21 cellular contexts compared by ENCODE assay signal in genomic region chr16:11023640-11024039, GRCh38.
DNase-seq lines count a peak whose midpoint lies in the region; ATAC-seq and TF ChIP-seq lines count a peak whose summit lies in the region.
"Had no signal": no experiment of that assay in that cellular context is flagged by ENCODE, and none has a peak within 500 bp of the region (broad histone marks: within the 10 kb centered on the region; RNA-seq: fewer than 3 reads in every experiment).

No MANE protein-coding gene starts in this region.

- H3F3A ChIP-seq in PC-9 (ENCODE audit: insufficient read depth, low read depth), result no peaks in the 10 kb centered on the region

- peak overlapping the region; percentile 76 for H3K27ac Mint-ChIP-seq in activated T-cell treated with anti-CD3 and anti-CD28 coated beads, Interleukin-2, amount 50 U/mL, for 72 hours
- H3K27ac Mint-ChIP-seq in stimulated activated naive CD8-positive, alpha-beta T cell treated with anti-CD3 and anti-CD28 coated beads, Interleukin-15, Interleukin-2, amounts not matched to agents 100 ng/mL and 50 ng/mL, for 24 hours, result peak overlapping the region; percentile 84
- no peak overlapping the region for H3K27ac Mint-ChIP-seq in stimulated activated naive CD8-positive, alpha-beta T cell treated with anti-CD3 and anti-CD28 coated beads, Interleukin-15, amount 100 ng/mL, for 72 hours
- peak overlapping the region; percentile 76 for H3K27ac Mint-ChIP-seq in stimulated activated naive B cell treated with anti-CD40 and anti-IgM and Interleukin-4, amounts not matched to agents 10 μg/mL and 1 μg/mL and 100 μg/mL, for 72 hours

- TF ChIP-seq CTCF in foreskin keratinocyte (conservative IDR thresholded peaks at IDR 0.05) (no peak), PC-9 (conservative IDR thresholded peaks at IDR 0.05) (no peak)

- H3K9me3 ChIP-seq in PC-9 (ENCODE audit: insufficient read depth, low read depth), result no peaks in the 10 kb centered on the region; the same call in 1 of the 2 replicates

- intact Hi-C loops in PC-9 (cut with micrococcal nuclease; ENCODE audit: unreplicated experiment), result no loop called here

- no peaks in the 10 kb centered on the region for H3K27me3 Mint-ChIP-seq in activated T-cell treated with anti-CD3 and anti-CD28 coated beads, Interleukin-2, amount 50 U/mL, for 72 hours (ENCODE audit: low read depth)
- no peaks in the 10 kb centered on the region for H3K27me3 Mint-ChIP-seq in stimulated activated naive CD8-positive, alpha-beta T cell treated with anti-CD3 and anti-CD28 coated beads, Interleukin-15, Interleukin-2, amounts not matched to agents 100 ng/mL and 50 ng/mL, for 24 hours
- no peaks in the 10 kb centered on the region for H3K27me3 Mint-ChIP-seq in stimulated activated naive CD8-positive, alpha-beta T cell treated with anti-CD3 and anti-CD28 coated beads, Interleukin-15, amount 100 ng/mL, for 72 hours
- no peaks in the 10 kb centered on the region for H3K27me3 Mint-ChIP-seq in stimulated activated naive B cell treated with anti-CD40 and anti-IgM and Interleukin-4, amounts not matched to agents 10 μg/mL and 1 μg/mL and 100 μg/mL, for 72 hours
- H3K27me3 Mint-ChIP-seq: CD4-positive, CD25-positive, alpha-beta regulatory T cell had no signal

- H4K20me1 ChIP-seq in PC-9 (ENCODE audit: insufficient read depth), result no peaks in the 10 kb centered on the region
- H4K20me1 ChIP-seq: BLaER1 had no signal

- H3K9me3 Mint-ChIP-seq in activated T-cell treated with anti-CD3 and anti-CD28 coated beads, Interleukin-2, amount 50 U/mL, for 72 hours, result peaks cover 5 to 17% of the 10 kb centered on the region in 2 donors
- peaks cover 16% of the 10 kb centered on the region for H3K9me3 Mint-ChIP-seq in stimulated activated naive CD8-positive, alpha-beta T cell treated with anti-CD3 and anti-CD28 coated beads, Interleukin-15, Interleukin-2, amounts not matched to agents 100 ng/mL and 50 ng/mL, for 24 hours
- H3K9me3 Mint-ChIP-seq in stimulated activated naive CD8-positive, alpha-beta T cell treated with anti-CD3 and anti-CD28 coated beads, Interleukin-15, amount 100 ng/mL, for 72 hours, result peaks cover 9 to 25% of the 10 kb centered on the region in 2 donors
- H3K9me3 Mint-ChIP-seq in stimulated activated naive B cell treated with anti-CD40 and anti-IgM and Interleukin-4, amounts not matched to agents 10 μg/mL and 1 μg/mL and 100 μg/mL, for 72 hours, result peaks cover 17 to 18% of the 10 kb centered on the region in 2 donors

- no peak for DNase-seq in activated T-cell treated with anti-CD3 and anti-CD28 coated beads, Interleukin-2, amount 50 U/mL, for 72 hours
- DNase-seq in activated T-cell treated with anti-CD3 and anti-CD28 coated beads for 4 hours (no peak), foreskin keratinocyte (no peak), PC-9 (no peak)
- DNase-seq in stimulated activated naive CD8-positive, alpha-beta T cell treated with anti-CD3 and anti-CD28 coated beads, Interleukin-15, amount 100 ng/mL, for 72 hours, result no peak
- DNase-seq in stimulated activated naive B cell treated with anti-CD40 and anti-IgM and Interleukin-4, amounts not matched to agents 10 μg/mL and 1 μg/mL and 100 μg/mL, for 72 hours, result no peak
- DNase-seq: CD4-positive, CD25-positive, alpha-beta regulatory T cell; DMS53; MV-4-11; NCI-H1105; NCI-H1436 treated with DMSO at 0.1 percent for 48 hours; NCI-H187 treated with DMSO at 0.1 percent for 48 hours; NCI-H446; NCI-H526; NCI-H82; SHP77 treated with DMSO at 0.1 percent for 48 hours had no signal

- H3K4me1 Mint-ChIP-seq in activated T-cell treated with anti-CD3 and anti-CD28 coated beads, Interleukin-2, amount 50 U/mL, for 72 hours (ENCODE audit: low read depth), result peaks cover 41% of the 10 kb centered on the region
- peaks cover 39% of the 10 kb centered on the region for H3K4me1 Mint-ChIP-seq in stimulated activated naive CD8-positive, alpha-beta T cell treated with anti-CD3 and anti-CD28 coated beads, Interleukin-15, Interleukin-2, amounts not matched to agents 100 ng/mL and 50 ng/mL, for 24 hours (ENCODE audit: low read depth)
- H3K4me1 Mint-ChIP-seq in stimulated activated naive CD8-positive, alpha-beta T cell treated with anti-CD3 and anti-CD28 coated beads, Interleukin-15, amount 100 ng/mL, for 72 hours, result peaks cover 10% of the 10 kb centered on the region
- H3K4me1 Mint-ChIP-seq in stimulated activated naive B cell treated with anti-CD40 and anti-IgM and Interleukin-4, amounts not matched to agents 10 μg/mL and 1 μg/mL and 100 μg/mL, for 72 hours, result peaks cover 10 to 17% of the 10 kb centered on the region in 2 donors

- H3K27me3 ChIP-seq in foreskin keratinocyte (no peaks in the 10 kb centered on the region), PC-9 (ENCODE audit: insufficient read depth, low read depth) (no peaks in the 10 kb centered on the region)
- H3K27me3 ChIP-seq: BLaER1 had no signal

- H3K79me2 ChIP-seq in PC-9 (ENCODE audit: low read depth), result no peaks in the 10 kb centered on the region

- peak overlapping the region; percentile 38 for H3K27ac ChIP-seq in foreskin keratinocyte
- H3K27ac ChIP-seq in PC-9, result no peak overlapping the region
- H3K27ac ChIP-seq: BLaER1, RWPE1 had no signal

- H3K36me3 ChIP-seq in PC-9 (ENCODE audit: low read depth), result 0 out of 2 replicates have a peak, but pooled peaks cover 5% of the 10 kb centered on the region

- H3K4me3 Mint-ChIP-seq in activated T-cell treated with anti-CD3 and anti-CD28 coated beads, Interleukin-2, amount 50 U/mL, for 72 hours, result no peak overlapping the region
- H3K4me3 Mint-ChIP-seq in stimulated activated naive CD8-positive, alpha-beta T cell treated with anti-CD3 and anti-CD28 coated beads, Interleukin-15, Interleukin-2, amounts not matched to agents 100 ng/mL and 50 ng/mL, for 24 hours, result no peak overlapping the region
- no peak overlapping the region for H3K4me3 Mint-ChIP-seq in stimulated activated naive CD8-positive, alpha-beta T cell treated with anti-CD3 and anti-CD28 coated beads, Interleukin-15, amount 100 ng/mL, for 72 hours
- no peak overlapping the region for H3K4me3 Mint-ChIP-seq in stimulated activated naive B cell treated with anti-CD40 and anti-IgM and Interleukin-4, amounts not matched to agents 10 μg/mL and 1 μg/mL and 100 μg/mL, for 72 hours
- H3K4me3 Mint-ChIP-seq: CD4-positive, CD25-positive, alpha-beta regulatory T cell had no signal

- peaks cover 12% of the 10 kb centered on the region for H3K4me1 ChIP-seq in foreskin keratinocyte
- no peaks in the 10 kb centered on the region for H3K4me1 ChIP-seq in PC-9 (replicated peaks; ENCODE audit: insufficient read depth)

- peaks cover 24 to 53% of the 10 kb centered on the region in 2 donors for H3K36me3 Mint-ChIP-seq in activated T-cell treated with anti-CD3 and anti-CD28 coated beads, Interleukin-2, amount 50 U/mL, for 72 hours (ENCODE audit: insufficient read depth in 2 of 2)
- peaks cover 83% of the 10 kb centered on the region for H3K36me3 Mint-ChIP-seq in stimulated activated naive CD8-positive, alpha-beta T cell treated with anti-CD3 and anti-CD28 coated beads, Interleukin-15, Interleukin-2, amounts not matched to agents 100 ng/mL and 50 ng/mL, for 24 hours (ENCODE audit: low read depth)
- peaks cover 82 to 87% of the 10 kb centered on the region in 2 donors for H3K36me3 Mint-ChIP-seq in stimulated activated naive B cell treated with anti-CD40 and anti-IgM and Interleukin-4, amounts not matched to agents 10 μg/mL and 1 μg/mL and 100 μg/mL, for 72 hours

- no peak overlapping the region for H2AFZ ChIP-seq in PC-9

- no peaks in the 10 kb centered on the region for H3K9me2 ChIP-seq in PC-9 (ENCODE audit: insufficient read depth)

- H3K4me2 ChIP-seq in PC-9, result no peak overlapping the region
- H3K4me2 ChIP-seq: BLaER1 had no signal

- CTCF ChIA-PET in PC-9 (lab: Charles Lee), result interaction anchor here (0.6 kb wide), 1 partner anchor 18 kb away, joined by 3 read pairs; no protein-coding TSS in a partner anchor

- H3K4me3 ChIP-seq in PC-9, result no peak overlapping the region
- H3K4me3 ChIP-seq: BLaER1, K562 had no signal

- no peak for ATAC-seq in activated T-cell treated with anti-CD3 and anti-CD28 coated beads, Interleukin-2, amount 50 U/mL, for 72 hours (replicated peaks in 1 of 2)
- no peak for ATAC-seq in stimulated activated naive CD8-positive, alpha-beta T cell treated with anti-CD3 and anti-CD28 coated beads, Interleukin-15, amount 100 ng/mL, for 72 hours
- ATAC-seq in foreskin keratinocyte (no peak), HG02970 (IDR thresholded peaks at IDR 0.05; ENCODE audit: low FRiP score, unreplicated experiment) (no peak)
- no peak for ATAC-seq in stimulated activated naive B cell treated with anti-CD40 and anti-IgM and Interleukin-4, amounts not matched to agents 10 μg/mL and 1 μg/mL and 100 μg/mL, for 72 hours (replicated peaks)
- ATAC-seq: K562 had no signal

- BruUV-seq in PC-9 (replicated peaks; lab: Mats Ljungman, UMichigan), result no TSS peak

- POLR2A ChIA-PET in PC-9 (lab: Charles Lee; ENCODE audit: unreplicated experiment), result no interaction called here

Comparison
In these comparisons a context has a peak if more than half of its experiments do, and no peak if none do; other contexts are left out.
1. H3K27ac Mint-ChIP-seq: peak in activated T-cell treated with anti-CD3 and anti-CD28 coated beads, Interleukin-2, amount 50 U/mL, for 72 hours (single experiment), stimulated activated naive CD8-positive, alpha-beta T cell treated with anti-CD3 and anti-CD28 coated beads, Interleukin-15, Interleukin-2, amounts not matched to agents 100 ng/mL and 50 ng/mL, for 24 hours (single experiment) and stimulated activated naive B cell treated with anti-CD40 and anti-IgM and Interleukin-4, amounts not matched to agents 10 μg/mL and 1 μg/mL and 100 μg/mL, for 72 hours (single experiment); none in stimulated activated naive CD8-positive, alpha-beta T cell treated with anti-CD3 and anti-CD28 coated beads, Interleukin-15, amount 100 ng/mL, for 72 hours (0 of 2).